In genomic region chr17:50167371-50167770, GRCh38 we compare ENCODE assay signal across 14 cellular contexts. TPM values are rescaled to one million over a fixed set of nuclear protein-coding genes. Genes with fewer than 3 reads are reported as not detected.
DNase-seq lines count a peak whose midpoint lies in the region; ATAC-seq, FAIRE-seq and TF ChIP-seq lines count a peak whose summit lies in the region.
"Had no signal": no experiment of that assay in that cellular context is flagged by ENCODE, and none has a peak within 500 bp of the region (broad histone marks: within the 10 kb centered on the region; RNA-seq: fewer than 3 reads in every experiment).

No MANE protein-coding gene starts in this region.

- H3K36me3 ChIP-seq in NT2/D1 (ENCODE audit: insufficient read depth, insufficient read length, low read length) (no peaks in the 10 kb centered on the region), heart right ventricle (peaks cover 0 to 16% (median 0%) of the 10 kb centered on the region in 9 donors), osteoblast (ENCODE audit: insufficient read depth, low read length) (peaks cover 3% of the 10 kb centered on the region), tibial artery (peaks cover 5 to 14% (median 7%) of the 10 kb centered on the region in 3 donors), small intestine (ENCODE audit: control insufficient read depth in 2 of 2, insufficient read depth in 2 of 2, low read length in 2 of 2) (no peaks in the 10 kb centered on the region)

- peaks cover 5% of the 10 kb centered on the region for H3K27me3 ChIP-seq in NT2/D1 (ENCODE audit: insufficient read depth, insufficient read length)
- H3K27me3 ChIP-seq in heart right ventricle = no peaks in the 10 kb centered on the region
- no peaks in the 10 kb centered on the region for H3K27me3 ChIP-seq in osteoblast (ENCODE audit: insufficient read depth, low read length)
- no peaks in the 10 kb centered on the region for H3K27me3 ChIP-seq in tibial artery
- no peaks in the 10 kb centered on the region for H3K27me3 ChIP-seq in small intestine (ENCODE audit: control insufficient read depth in 2 of 2, insufficient read depth in 2 of 2, low read length in 2 of 2)

- H3K4me2 ChIP-seq in osteoblast (ENCODE audit: insufficient read depth, low read length) = no peak overlapping the region

- H3K27ac ChIP-seq in heart right ventricle (peak overlapping the region in 7 of 10 donors; percentile 4 to 58 (median 52)), osteoblast (ENCODE audit: low read depth, low read length) (no peak overlapping the region), tibial artery (peak overlapping the region; percentile 98 to 99), small intestine (ENCODE audit: low read depth in 1 of 2, low read length in 1 of 2) (no peak overlapping the region)

- peak overlapping the region; percentile 62 for H3K9ac ChIP-seq in NT2/D1 (ENCODE audit: insufficient read length, low read depth)

- H3K9me3 ChIP-seq in NT2/D1 (ENCODE audit: insufficient read depth, low read length) (no peaks in the 10 kb centered on the region), heart right ventricle (no peaks in the 10 kb centered on the region), osteoblast (ENCODE audit: low read depth, low read length) (no peaks in the 10 kb centered on the region), tibial artery (no peaks in the 10 kb centered on the region), small intestine (ENCODE audit: control insufficient read depth, low read depth) (no peaks in the 10 kb centered on the region)

- H3K4me3 ChIP-seq in NT2/D1 (ENCODE audit: insufficient read length, low read depth) (no peak overlapping the region), heart right ventricle (peak overlapping the region in 8 of 10 donors; percentile 14 to 43 (median 36)), osteoblast (ENCODE audit: insufficient read depth, low read length) (no peak overlapping the region), tibial artery (peak overlapping the region; percentile 52 to 60), small intestine (ENCODE audit: low read depth in 1 of 2, low read length in 2 of 2) (no peak overlapping the region)

- TF ChIP-seq CTCF in heart right ventricle (IDR thresholded peaks at IDR 0.05) (no peak), osteoblast (IDR thresholded peaks at IDR 0.05; ENCODE audit: extremely low read depth, low read depth, low read length) (no peak), tibial artery (IDR thresholded peaks at IDR 0.05) (no peak)

- H3K79me2 ChIP-seq in osteoblast (ENCODE audit: insufficient read depth, low read length) = no peaks in the 10 kb centered on the region

- H4K20me1 ChIP-seq in osteoblast (ENCODE audit: insufficient read depth, low read length) = no peaks in the 10 kb centered on the region

- WGBS in heart right ventricle, 2 donors = 54 to 62% methylated on average over 19 of the region's 19 CpGs
- 76 to 88% (median 79%) methylated on average over 15 to 19 of the region's 19 CpGs for WGBS in small intestine, 3 donors

- intact Hi-C loops in heart right ventricle (cut with DNase I) (loop anchor here in 3 of 10 donors (5.0 to 10.0 kb wide), 3 partner anchors 53 to 127 kb away; no protein-coding TSS in a partner anchor), tibial artery (cut with DNase I; ENCODE audit: low total_unique reads) (loop anchor here (10.0 kb wide), 1 partner anchor 53 kb away; no protein-coding TSS in a partner anchor)

- no peak for FAIRE-seq in small intestine (lab: Jason Lieb, UNC)
- FAIRE-seq: HepG2, RCC 7860 had no signal

- no peak for ATAC-seq in heart right ventricle
- ATAC-seq in GM18868 (IDR thresholded peaks at IDR 0.05; ENCODE audit: unreplicated experiment) = no peak
- no peak for ATAC-seq in GM19463 (IDR thresholded peaks at IDR 0.05; ENCODE audit: unreplicated experiment)
- ATAC-seq: HepG2 had no signal

- no peak overlapping the region for H2AFZ ChIP-seq in osteoblast (ENCODE audit: low read length)

- H3K4me1 ChIP-seq in NT2/D1 (ENCODE audit: insufficient read depth, insufficient read length) = peaks cover 24% of the 10 kb centered on the region
- peaks cover 5 to 76% (median 33%) of the 10 kb centered on the region in 9 donors for H3K4me1 ChIP-seq in heart right ventricle
- no peaks in the 10 kb centered on the region for H3K4me1 ChIP-seq in osteoblast (ENCODE audit: insufficient read depth, low read length)
- peaks cover 0 to 60% (median 47%) of the 10 kb centered on the region in 4 donors for H3K4me1 ChIP-seq in tibial artery
- H3K4me1 ChIP-seq in small intestine (ENCODE audit: control insufficient read depth in 2 of 2, insufficient read depth in 1 of 2, low read depth in 1 of 2, low read length in 1 of 2) = no peaks in the 10 kb centered on the region

- no peak for DNase-seq in NT2/D1 (ENCODE audit: low read depth, low spot score)
- DNase-seq in heart right ventricle = peak in 1 of 2 donors; percentile 12
- peak; percentile 37 for DNase-seq in osteoblast (ENCODE audit: insufficient read length, low spot score, missing footprints)
- no peak for DNase-seq in tibial artery
- no peak for DNase-seq in small intestine
- DNase-seq: H7, NCI-H1930, NCI-H2171, NCI-H82 had no signal

RNA-seq across cellular contexts. Expression of gene SGCA, which starts 1.6 kb away (rescaled TPM):
- 100 to 1,000 TPM; 136 to 204 (median 158) TPM for total RNA-seq in heart right ventricle
- 100 to 1,000 TPM; 137 to 314 TPM for polyA plus RNA-seq in heart right ventricle
- 0.29 TPM in 1 of 2 replicates, not detected in the other for total RNA-seq in osteoblast
- polyA plus RNA-seq in small intestine = 1 to 10 TPM in 2 of 3 donors, not detected in 1; 5.0 to 6.2 TPM
- total RNA-seq: HepG2, NCI-H460 had no signal
- polyA plus RNA-seq: HepG2 had no signal

RNA-seq across cellular contexts. Expression of gene PPP1R9B, which starts 16.9 kb away (rescaled TPM):
- total RNA-seq in heart right ventricle (10 to 100 TPM; 17.3 to 45.4 (median 26.9) TPM), osteoblast (44.2 and 48.9 TPM in 2 replicates)
- polyA plus RNA-seq in heart right ventricle (10 to 100 TPM; 22.4 to 42.7 TPM), small intestine (10 to 100 TPM; 14.1 to 25.7 (median 17.4) TPM)

RNA-seq across cellular contexts. Expression of gene COL1A1, which starts 34.1 kb away (rescaled TPM):
- total RNA-seq in heart right ventricle (100 to 1,000 TPM in 1 of 10 donors, 10 to 100 TPM in 9; 31.7 to 455 (median 45.9) TPM), osteoblast (6,718 and 8,987 TPM in 2 replicates)
- polyA plus RNA-seq in heart right ventricle (10 to 100 TPM; 30.2 to 81.5 TPM), small intestine (10 to 100 TPM in 1 of 3 donors, 1 to 10 TPM in 2; 2.2 to 51.6 (median 2.7) TPM)
- total RNA-seq: HepG2 had no signal

RNA-seq across cellular contexts. Expression of gene SAMD14, which starts 37.4 kb away (rescaled TPM):
- total RNA-seq in heart right ventricle = 1 to 10 TPM; 1.5 to 3.8 (median 1.9) TPM
- 1 to 10 TPM; 1.9 to 3.8 TPM for polyA plus RNA-seq in heart right ventricle
- total RNA-seq in osteoblast = 2.5 and 2.7 TPM in 2 replicates
- 1 to 10 TPM in 1 of 3 donors, under 1 TPM in 2; 0.54 to 2.1 (median 0.67) TPM for polyA plus RNA-seq in small intestine
- total RNA-seq: NCI-H460 had no signal

Comparison
In these comparisons a context has a peak if more than half of its experiments do, and no peak if none do; other contexts are left out.
1. H3K4me3 ChIP-seq: peak in heart right ventricle (8 of 10) and tibial artery (2 of 2); none in NT2/D1 (single experiment), osteoblast (single experiment) and small intestine (0 of 2).
2. H3K27ac ChIP-seq: peak in heart right ventricle (7 of 10) and tibial artery (2 of 2); none in osteoblast (single experiment) and small intestine (0 of 2).
3. RNA of gene SGCA, which starts 1.6 kb away (total RNA-seq): 136 to 204 TPM in heart right ventricle; 0.29 TPM in osteoblast; every median in the first group is over 100 times any median in the second.
4. RNA of gene COL1A1, which starts 34.1 kb away (total RNA-seq): 6,718 to 8,987 TPM in osteoblast; 31.7 to 455 TPM in heart right ventricle; every median in the first group is over 10 times any median in the second.